8 cellular contexts compared by ENCODE assay signal in genomic region chr10:97685395-97685958, GRCh38. TPM values are rescaled to one million over a fixed set of nuclear protein-coding genes. Genes with fewer than 3 reads are reported as not detected.
DNase-seq lines count a peak whose midpoint lies in the region; ATAC-seq and TF ChIP-seq lines count a peak whose summit lies in the region.

No MANE protein-coding gene starts in this region.

- TF ChIP-seq CTCF in DND-41 (IDR thresholded peaks at IDR 0.05; ENCODE audit: borderline replicate concordance, extremely low read depth, low read length, poor library complexity, severe bottlenecking) (no peak), Panc1 (IDR thresholded peaks at IDR 0.05) (no peak; the same call in 1 of the 2 replicates)

- no peaks in the 10 kb centered on the region for H3K79me2 ChIP-seq in DND-41 (ENCODE audit: insufficient read depth, low read length)

- POLR2A ChIA-PET in Panc1 (lab: Charles Lee), result no interaction called here

- BruUV-seq in Panc1 (replicated peaks; lab: Mats Ljungman, UMichigan), result TSS peak; percentile 72

- intact Hi-C loops in Panc1 (cut with micrococcal nuclease; ENCODE audit: unreplicated experiment), result no loop called here

- peak overlapping the region; percentile 100; the same call in 1 of the 2 replicates for H3K4me2 ChIP-seq in DND-41 (ENCODE audit: insufficient read depth, low read length)

- H3K9ac ChIP-seq in DND-41 (ENCODE audit: low read depth, low read length) (no peak overlapping the region), rectal smooth muscle tissue (ENCODE audit: low read length) (peak overlapping the region; percentile 52)

- no peak overlapping the region for H3K27ac ChIP-seq in DND-41 (ENCODE audit: low read length)
- no peak overlapping the region for H3K27ac ChIP-seq in Panc1 (ENCODE audit: low read length)
- no peak overlapping the region for H3K27ac ChIP-seq in rectal smooth muscle tissue (ENCODE audit: low read depth, low read length)

- CTCF ChIA-PET in Panc1 (lab: Charles Lee), result interaction anchor here (0.6 to 2.2 kb wide), 3 partner anchors 16 to 60 kb away, joined by 3 to 13 read pairs (median 5); no protein-coding TSS in a partner anchor

- no peaks in the 10 kb centered on the region for H4K20me1 ChIP-seq in DND-41 (ENCODE audit: insufficient read depth, low read length)

- no peak overlapping the region for H2AFZ ChIP-seq in DND-41 (ENCODE audit: low read depth, low read length)

- DNase-seq in DND-41 (no peak), Panc1 (ENCODE audit: low read depth, low spot score) (no peak), fibroblast of peridontal ligament (ENCODE audit: extremely low read depth) (peak; percentile 51), globus pallidus (ENCODE audit: low spot score) (no peak)
- no peak for DNase-seq in stimulated activated CD8-positive, alpha-beta memory T cell treated with anti-CD3 and anti-CD28 coated beads, Interleukin-4, amount 100 ng/mL, for 48 hours

- H3K4me1 ChIP-seq in DND-41 (ENCODE audit: insufficient read depth, low read length) (peaks cover 29% of the 10 kb centered on the region), Panc1 (ENCODE audit: control insufficient read depth, insufficient read depth, low read length) (peaks cover 35% of the 10 kb centered on the region), rectal smooth muscle tissue (ENCODE audit: control insufficient read depth, insufficient read depth, low read length) (peaks cover 23% of the 10 kb centered on the region)

- no peaks in the 10 kb centered on the region for H3K27me3 ChIP-seq in DND-41 (ENCODE audit: insufficient read depth, low read length, poor library complexity)
- H3K27me3 ChIP-seq in Panc1 (ENCODE audit: control insufficient read depth, insufficient read depth, low read length), result no peaks in the 10 kb centered on the region
- H3K27me3 ChIP-seq in rectal smooth muscle tissue (ENCODE audit: control insufficient read depth, insufficient read depth, low read length), result no peaks in the 10 kb centered on the region

- H3K9me3 ChIP-seq in DND-41 (ENCODE audit: insufficient read depth, low read length, severe bottlenecking), result no peaks in the 10 kb centered on the region
- no peaks in the 10 kb centered on the region for H3K9me3 ChIP-seq in Panc1 (ENCODE audit: control insufficient read depth, insufficient read depth, low read depth, low read length)

- ATAC-seq in DND-41 (ENCODE audit: insufficient read depth, low read depth) (no peak), Panc1 (no peak), HG03045 (IDR thresholded peaks at IDR 0.05; ENCODE audit: unreplicated experiment) (no peak), GM18520 (IDR thresholded peaks at IDR 0.05; ENCODE audit: unreplicated experiment) (no peak)

- H3K4me3 ChIP-seq in DND-41 (ENCODE audit: low read depth in 1 of 2, low read length in 2 of 2), result no peak overlapping the region
- peak overlapping the region in 1 of 2 experiments; percentile 73; a peak in 3 of 4 replicates for H3K4me3 ChIP-seq in Panc1 (ENCODE audit: low read depth in 2 of 2, low read length in 2 of 2)
- H3K4me3 ChIP-seq in rectal smooth muscle tissue (ENCODE audit: low read length), result peak overlapping the region; percentile 85

- in situ Hi-C loops in Panc1 (cut with HindIII; ENCODE audit: low pct_unique_long_range_greater_than_20kb, low sequenced_read_pairs), result loop anchor here (5.0 kb wide), 1 partner anchor 42 kb away; no protein-coding TSS in a partner anchor

- H3K36me3 ChIP-seq in DND-41 (ENCODE audit: insufficient read depth, low read length) (no peaks in the 10 kb centered on the region), Panc1 (ENCODE audit: control insufficient read depth, insufficient read depth, low read length) (no peaks in the 10 kb centered on the region), rectal smooth muscle tissue (ENCODE audit: control insufficient read depth, insufficient read depth, low read length) (no peaks in the 10 kb centered on the region)

RNA-seq across cellular contexts. Expression of gene AVPI1, which starts 1.6 kb away (rescaled TPM):
- total RNA-seq in Panc1 (2021; ENCODE audit: unreplicated experiment), result 8.0 TPM
- 7.8 TPM for polyA plus RNA-seq in Panc1 (2012; ENCODE audit: insufficient read length)

RNA-seq across cellular contexts. Expression of gene MARVELD1, which starts 28.1 kb away (rescaled TPM):
- total RNA-seq in Panc1 (2021; ENCODE audit: unreplicated experiment), result 53.1 TPM
- polyA plus RNA-seq in Panc1 (2012; ENCODE audit: insufficient read length), result 58.1 TPM

RNA-seq across cellular contexts. Expression of gene PI4K2A, which starts 45.0 kb away (rescaled TPM):
- 22.8 TPM for total RNA-seq in Panc1 (2021; ENCODE audit: unreplicated experiment)
- 19.1 TPM for polyA plus RNA-seq in Panc1 (2012; ENCODE audit: insufficient read length)

RNA-seq across cellular contexts. Expression of gene ZFYVE27, which starts 51.5 kb away (rescaled TPM):
- total RNA-seq in Panc1 (2021; ENCODE audit: unreplicated experiment), result 37.9 TPM
- polyA plus RNA-seq in Panc1 (2012; ENCODE audit: insufficient read length), result 27.8 TPM

RNA-seq across cellular contexts. Expression of gene MORN4, which starts 52.2 kb away (rescaled TPM):
- total RNA-seq in Panc1 (2021; ENCODE audit: unreplicated experiment), result 17.9 TPM
- polyA plus RNA-seq in Panc1 (2012; ENCODE audit: insufficient read length), result 19.9 TPM
